ENCODE assay signal across 11 cellular contexts in the genomic region with DNA sequence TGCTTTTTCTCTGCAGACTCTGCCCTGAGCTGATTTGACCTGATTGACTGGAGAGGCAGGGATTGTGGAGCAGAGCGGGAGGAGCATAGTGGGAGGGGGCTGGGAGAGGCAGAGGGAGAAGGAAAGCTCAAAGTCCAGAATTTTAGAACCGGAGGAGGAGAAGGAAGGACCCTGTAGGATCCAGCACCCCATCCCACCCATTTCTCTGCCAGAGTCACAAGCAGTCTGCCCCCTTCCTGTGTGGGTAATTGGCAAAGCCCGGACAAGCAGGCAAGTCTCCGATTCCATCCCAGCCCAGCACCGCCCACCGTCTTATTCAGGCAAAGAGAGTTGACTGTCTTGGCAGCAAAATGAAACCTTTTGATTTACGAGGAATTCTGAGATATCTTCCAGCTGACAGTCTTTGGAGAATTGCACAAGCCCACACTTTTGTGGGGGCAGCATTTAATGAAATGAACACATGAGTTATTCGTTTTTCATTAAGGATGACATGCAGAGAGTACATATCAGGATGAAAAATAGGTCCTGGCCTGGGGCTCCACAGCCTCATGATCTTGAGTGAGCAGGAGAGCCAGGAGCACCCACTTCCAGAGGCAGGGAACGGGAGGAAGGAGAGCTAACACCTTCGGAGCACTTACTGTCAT.
A peak's percentile ranks its signal among the peaks of the same experiment; 100 is the strongest.
DNase-seq lines count a peak whose midpoint lies in the region; ATAC-seq and TF ChIP-seq lines count a peak whose summit lies in the region.
"Had no signal": no experiment of that assay in that cellular context is flagged by ENCODE, and none has a peak within 500 bp of the region (broad histone marks: within the 10 kb centered on the region; RNA-seq: fewer than 3 reads in every experiment).

No MANE protein-coding gene starts in this region.

- no peaks in the 10 kb centered on the region for H4K20me1 ChIP-seq in mammary epithelial cell (ENCODE audit: insufficient read depth, low read length)

- ATAC-seq in left colon: peak; percentile 28
- ATAC-seq in HG03469 (IDR thresholded peaks at IDR 0.05; ENCODE audit: unreplicated experiment): no peak

- dilution Hi-C loops in mammary epithelial cell (cut with HindIII; ENCODE audit: low sequenced_read_pairs): no loop called here

- no peaks in the 10 kb centered on the region for H3K36me3 ChIP-seq in mammary epithelial cell (ENCODE audit: insufficient read depth, low read length)

- no peak overlapping the region for H3K4me3 ChIP-seq in mammary epithelial cell (replicated peaks in 1 of 3; ENCODE audit: insufficient read depth in 1 of 3, low read depth in 2 of 3, low read length in 3 of 3)

- DNase-seq in HEK293T (ENCODE audit: extremely low spot score) (peak; percentile 5), mammary epithelial cell (peak; percentile 42), left colon (peak in 1 of 2 donors; percentile 31), superior temporal gyrus (ENCODE audit: extremely low spot score) (peak; percentile 44), occipital lobe (lab: John Stamatoyannopoulos, UW) (no peak), NCI-H1436 (lab: John Stamatoyannopoulos, UW) (no peak), mucosa of gallbladder (ENCODE audit: low spot score) (no peak)
- DNase-seq: activated T-cell treated with anti-CD3 and anti-CD28 coated beads for 4 hours; NK-92 treated with Interleukin-12 subunit alpha and Interleukin-12 subunit beta, amount 100 ng/mL, for 24 hours; stimulated activated CD4-positive, alpha-beta T cell treated with anti-CD3 and anti-CD28 coated beads, Interleukin-2, amount 100 ng/mL, for 24 hours had no signal

- POLR2A ChIA-PET in HEK293T (lab: Yijun Ruan, JAX): interaction anchor here (0.7 kb wide), 1 partner anchor 74 kb away, joined by 3 read pairs; no protein-coding TSS in a partner anchor

- in situ Hi-C loops in mammary epithelial cell (cut with MboI; ENCODE audit: low sequenced_read_pairs in 2 of 2): no loop called here

- no peak overlapping the region for H3K9ac ChIP-seq in mammary epithelial cell (ENCODE audit: insufficient read depth, low read length)

- BruUV-seq in mammary epithelial cell (replicated peaks; lab: Mats Ljungman, UMichigan): no TSS peak

- peaks cover 8% of the 10 kb centered on the region for H3K4me1 ChIP-seq in mammary epithelial cell (ENCODE audit: insufficient read depth, low read length)

- H3K79me2 ChIP-seq in mammary epithelial cell (ENCODE audit: insufficient read depth, low read length): no peaks in the 10 kb centered on the region

- no peaks in the 10 kb centered on the region for H3K9me3 ChIP-seq in mammary epithelial cell (replicated peaks; ENCODE audit: insufficient read depth, low read length)

- no peak overlapping the region for H3K27ac ChIP-seq in mammary epithelial cell (ENCODE audit: insufficient read depth, low read depth, low read length)

- TF ChIP-seq CTCF in mammary epithelial cell (conservative IDR thresholded peaks at IDR 0.05 in 1 of 2, IDR thresholded peaks at IDR 0.05 in 1 of 2; ENCODE audit: extremely low read depth in 1 of 2, insufficient read depth in 1 of 2, low read depth in 1 of 2, low read length in 2 of 2): no peak

- peak overlapping the region; percentile 4 for H3K4me2 ChIP-seq in mammary epithelial cell (ENCODE audit: insufficient read depth, low read depth, low read length)

- no peaks in the 10 kb centered on the region for H3K27me3 ChIP-seq in mammary epithelial cell (ENCODE audit: insufficient read depth, low read length)

- intact Hi-C loops in mammary epithelial cell (cut with micrococcal nuclease) (no loop called here), left colon (cut with DNase I, micrococcal nuclease) (no loop called here)

- CTCF ChIA-PET in HEK293T (lab: Yijun Ruan, JAX) (interaction anchor here (0.6 kb wide), 1 partner anchor 1050 kb away, joined by 3 read pairs; no protein-coding TSS in a partner anchor), mammary epithelial cell (lab: Charles Lee; ENCODE audit: low non-redundant PET) (no interaction called here)

- WGBS in mammary epithelial cell (ENCODE audit: low coverage, missing lambda C conversion rate): 16% methylated on average over 10 of the region's 10 CpGs

- peak overlapping the region; percentile 66 for H2AFZ ChIP-seq in mammary epithelial cell (ENCODE audit: low read depth, low read length)

TF ChIP-seq in HEK293T, 16 proteins besides CTCF, POLR2A, EP300 and RAD21:
- TF ChIP-seq FOXK2 (IDR thresholded peaks at IDR 0.05): no peak
- TF ChIP-seq SUZ12 (IDR thresholded peaks at IDR 0.05): no peak
- TF ChIP-seq ARNT (IDR thresholded peaks at IDR 0.05): no peak
- TF ChIP-seq ELF4 (IDR thresholded peaks at IDR 0.05): no peak
- no peak for TF ChIP-seq FOXM1 (IDR thresholded peaks at IDR 0.05; ENCODE audit: borderline replicate concordance)

Comparison
In these comparisons a context has a peak if more than half of its experiments do, and no peak if none do; other contexts are left out.
1. DNase-seq: peak in HEK293T (single experiment), mammary epithelial cell (single experiment) and superior temporal gyrus (single experiment); none in occipital lobe (single experiment), NCI-H1436 (single experiment) and mucosa of gallbladder (single experiment).